In the genomic region with DNA sequence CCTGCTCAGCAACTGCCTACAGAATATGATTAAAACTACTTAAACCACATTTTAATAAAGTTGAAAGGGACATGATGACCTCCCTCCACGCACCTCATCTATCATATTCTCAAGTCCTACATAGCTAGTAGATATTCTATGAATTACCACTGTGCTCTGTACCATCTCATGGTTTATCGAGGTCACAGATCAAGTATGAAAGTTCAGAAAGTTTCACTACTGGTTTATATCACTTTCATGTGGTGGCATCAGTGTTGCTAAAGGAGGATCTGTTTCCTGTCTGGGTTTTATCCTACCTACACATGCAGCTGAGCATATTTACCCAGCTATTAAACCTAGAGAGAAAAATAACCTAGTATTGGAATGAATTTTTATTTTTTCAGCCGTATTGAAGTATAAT, we compare ENCODE assay signal across 17 cellular contexts.
DNase-seq lines count a peak whose midpoint lies in the region; ATAC-seq and TF ChIP-seq lines count a peak whose summit lies in the region.
"Had no signal": no experiment of that assay in that cellular context is flagged by ENCODE, and none has a peak within 500 bp of the region (broad histone marks: within the 10 kb centered on the region; RNA-seq: fewer than 3 reads in every experiment).

No MANE protein-coding gene starts in this region.

- H3K4me1 Mint-ChIP-seq in neural progenitor cell, result no peaks in the 10 kb centered on the region
- H3K4me1 Mint-ChIP-seq: CD14-positive monocyte had no signal

- H3K4me3 Mint-ChIP-seq in neural progenitor cell, result no peak overlapping the region
- H3K4me3 Mint-ChIP-seq: CD14-positive monocyte had no signal

- H3K4me2 ChIP-seq in MM.1S (ENCODE audit: low read depth, low read length) (no peak overlapping the region), neural progenitor cell (no peak overlapping the region)

- no peak overlapping the region for H3K9ac ChIP-seq in MM.1S (ENCODE audit: low read length)
- H3K9ac ChIP-seq in neural progenitor cell, result no peak overlapping the region

- peak; percentile 76 for DNase-seq in MM.1S
- DNase-seq in stimulated activated CD4-positive, alpha-beta T cell treated with anti-CD3 and anti-CD28 coated beads, Interleukin-12 subunit alpha, Interleukin-12 subunit beta, amount 100 ng/mL, for 4 hours, result no peak
- DNase-seq in OCI-M2 (lab: John Stamatoyannopoulos, UW; ENCODE audit: unreplicated experiment), result no peak
- no peak for DNase-seq in NCI-H2171 (lab: John Stamatoyannopoulos, UW)
- no peak for DNase-seq in neural progenitor cell (ENCODE audit: low spot score)
- DNase-seq: activated gamma-delta T cell treated with Interleukin-2 at 50 U/mL for 16 hours, foreskin keratinocyte, left ventricle myocardium superior, NCI-H1930, ovary, Peyer's patch, transverse colon had no signal

- H3K9me3 ChIP-seq in MM.1S (replicated peaks; ENCODE audit: insufficient read depth, low read length), result no peaks in the 10 kb centered on the region
- no peaks in the 10 kb centered on the region for H3K9me3 ChIP-seq in neural progenitor cell (ENCODE audit: low read depth)
- H3K9me3 ChIP-seq: ovary, Peyer's patch, transverse colon had no signal

- no peak overlapping the region for H3K4me3 ChIP-seq in MM.1S (ENCODE audit: low read length)
- H3K4me3 ChIP-seq in neural progenitor cell, result no peak overlapping the region
- H3K4me3 ChIP-seq: coronary artery, ovary, Peyer's patch, transverse colon had no signal

- no peaks in the 10 kb centered on the region for H3K79me2 ChIP-seq in MM.1S (ENCODE audit: low read length)
- no peaks in the 10 kb centered on the region for H3K79me2 ChIP-seq in neural progenitor cell (ENCODE audit: low read depth)

- H3K4me1 ChIP-seq in MM.1S (ENCODE audit: low read length), result peaks cover 7% of the 10 kb centered on the region; the same call in 1 of the 2 replicates
- H3K4me1 ChIP-seq in neural progenitor cell, result no peaks in the 10 kb centered on the region
- H3K4me1 ChIP-seq: foreskin keratinocyte, Peyer's patch, transverse colon had no signal

- H3K27me3 ChIP-seq in MM.1S (replicated peaks; ENCODE audit: insufficient read depth, low read length), result peaks cover 45% of the 10 kb centered on the region
- H3K27me3 ChIP-seq in neural progenitor cell, result no peaks in the 10 kb centered on the region
- H3K27me3 ChIP-seq: foreskin keratinocyte, ovary, Peyer's patch, transverse colon had no signal

- no peak overlapping the region for H3K27ac Mint-ChIP-seq in neural progenitor cell
- H3K27ac Mint-ChIP-seq: CD14-positive monocyte had no signal

- H3K36me3 Mint-ChIP-seq in neural progenitor cell, result no peaks in the 10 kb centered on the region
- H3K36me3 Mint-ChIP-seq: CD14-positive monocyte had no signal

- H3F3A ChIP-seq in MM.1S (ENCODE audit: insufficient read depth, low read length), result no peaks in the 10 kb centered on the region
- no peaks in the 10 kb centered on the region for H3F3A ChIP-seq in neural progenitor cell (ENCODE audit: low read depth)

- H3K27ac ChIP-seq in MM.1S (ENCODE audit: low read length) (no peak overlapping the region), neural progenitor cell (no peak overlapping the region)
- H3K27ac ChIP-seq: coronary artery, foreskin keratinocyte, ovary, Peyer's patch, transverse colon had no signal

- peaks cover 3% of the 10 kb centered on the region for H3K27me3 Mint-ChIP-seq in neural progenitor cell (ENCODE audit: insufficient read depth, low read depth)

- H4K20me1 ChIP-seq in MM.1S (ENCODE audit: insufficient read depth, low read length) (no peaks in the 10 kb centered on the region), neural progenitor cell (ENCODE audit: low read depth) (no peaks in the 10 kb centered on the region)

- ATAC-seq in GM18502 (IDR thresholded peaks at IDR 0.05; ENCODE audit: poor library complexity, unreplicated experiment), result peak; percentile 96
- peak; percentile 97 for ATAC-seq in GM19438 (IDR thresholded peaks at IDR 0.05; ENCODE audit: low read depth, unreplicated experiment)
- peak; percentile 98 for ATAC-seq in HG02943 (IDR thresholded peaks at IDR 0.05; ENCODE audit: low read depth, unreplicated experiment)
- ATAC-seq: foreskin keratinocyte, left ventricle myocardium superior had no signal

- no peaks in the 10 kb centered on the region for H3K9me3 Mint-ChIP-seq in neural progenitor cell

- TF ChIP-seq CTCF in MM.1S (IDR thresholded peaks at IDR 0.05; ENCODE audit: low read length) (no peak), neural progenitor cell (IDR thresholded peaks at IDR 0.05) (no peak)

- H3K9me2 ChIP-seq in MM.1S (replicated peaks; ENCODE audit: insufficient read depth, low read length), result no peaks in the 10 kb centered on the region

- H2AFZ ChIP-seq in MM.1S (ENCODE audit: low read length) (no peak overlapping the region), neural progenitor cell (replicated peaks) (no peak overlapping the region)

- H3K36me3 ChIP-seq in MM.1S (replicated peaks; ENCODE audit: insufficient read depth, low read length) (no peaks in the 10 kb centered on the region), neural progenitor cell (no peaks in the 10 kb centered on the region)
- H3K36me3 ChIP-seq: ovary, Peyer's patch, transverse colon had no signal
